ENCODE assay signal across 26 cellular contexts in genomic region chr14:106823552-106823951, GRCh38.
"Had no signal": no experiment of that assay in that cellular context is flagged by ENCODE, and none has a peak within 500 bp of the region (broad histone marks: within the 10 kb centered on the region; RNA-seq: fewer than 3 reads in every experiment).

No MANE protein-coding gene starts in this region.

- H3K9me3 Mint-ChIP-seq: activated CD4-positive, alpha-beta T cell treated with anti-CD3 and anti-CD28 coated beads, Interleukin-2, amount 10 ng/mL, durations not matched to agents 24 days and 14 days; activated CD8-positive, alpha-beta T cell treated with anti-CD3 and anti-CD28 coated beads for 36 hours; activated naive CD4-positive, alpha-beta T cell treated with anti-CD3 and anti-CD28 coated beads for 36 hours; activated naive CD4-positive, alpha-beta T cell treated with anti-CD3 and anti-CD28 coated beads, Interleukin-2, amount 50 U/mL, for 72 hours; activated T-cell treated with anti-CD3 and anti-CD28 coated beads, Interleukin-2, amount 50 U/mL, for 72 hours; activated T-helper 17 cell treated with anti-CD3 and anti-CD28 coated beads, Interleukin-2, amount 50 U/mL, for 72 hours had no signal

- H3K4me3 ChIP-seq: MG63, SJCRH30, SK-N-MC had no signal

- H3K36me3 ChIP-seq: MG63, SJCRH30 had no signal

- H3K4me1 Mint-ChIP-seq: activated T-helper 17 cell treated with anti-CD3 and anti-CD28 coated beads, Interleukin-2, amount 50 U/mL, for 72 hours; brain had no signal

- H3K27ac Mint-ChIP-seq: activated CD4-positive, alpha-beta T cell treated with anti-CD3 and anti-CD28 coated beads, Interleukin-2, amount 10 ng/mL, durations not matched to agents 24 days and 14 days; activated CD8-positive, alpha-beta T cell treated with anti-CD3 and anti-CD28 coated beads for 36 hours; activated naive CD4-positive, alpha-beta T cell treated with anti-CD3 and anti-CD28 coated beads for 36 hours; activated naive CD4-positive, alpha-beta T cell treated with anti-CD3 and anti-CD28 coated beads, Interleukin-2, amount 50 U/mL, for 72 hours; activated T-cell treated with anti-CD3 and anti-CD28 coated beads, Interleukin-2, amount 50 U/mL, for 72 hours; activated T-helper 17 cell treated with anti-CD3 and anti-CD28 coated beads, Interleukin-2, amount 50 U/mL, for 72 hours; brain had no signal

- H3K36me3 Mint-ChIP-seq: activated naive CD4-positive, alpha-beta T cell treated with anti-CD3 and anti-CD28 coated beads, Interleukin-2, amount 50 U/mL, for 72 hours; brain had no signal

- H3K27me3 Mint-ChIP-seq: brain had no signal

- ATAC-seq: activated CD8-positive, alpha-beta T cell treated with anti-CD3 and anti-CD28 coated beads for 36 hours; activated naive CD4-positive, alpha-beta T cell treated with anti-CD3 and anti-CD28 coated beads, Interleukin-2, amount 50 U/mL, for 72 hours; activated T-cell treated with anti-CD3 and anti-CD28 coated beads, Interleukin-2, amount 50 U/mL, for 72 hours; activated T-helper 17 cell treated with anti-CD3 and anti-CD28 coated beads, Interleukin-2, amount 50 U/mL, for 72 hours had no signal

- H3K4me3 Mint-ChIP-seq: activated CD4-positive, alpha-beta T cell treated with anti-CD3 and anti-CD28 coated beads, Interleukin-2, amount 10 ng/mL, durations not matched to agents 24 days and 14 days; activated CD8-positive, alpha-beta T cell treated with anti-CD3 and anti-CD28 coated beads for 36 hours; activated naive CD4-positive, alpha-beta T cell treated with anti-CD3 and anti-CD28 coated beads for 36 hours; activated T-cell treated with anti-CD3 and anti-CD28 coated beads, Interleukin-2, amount 50 U/mL, for 72 hours; activated T-helper 17 cell treated with anti-CD3 and anti-CD28 coated beads, Interleukin-2, amount 50 U/mL, for 72 hours; brain had no signal

- DNase-seq: activated CD4-positive, alpha-beta T cell treated with anti-CD3 and anti-CD28 coated beads, Interleukin-2, amount 10 ng/mL, durations not matched to agents 24 days and 14 days; activated CD4-positive, alpha-beta T cell treated with anti-CD3 and anti-CD28 coated beads, Interleukin-2, amount 50 U/mL, for 4 hours; activated CD8-positive, alpha-beta T cell treated with anti-CD3 and anti-CD28 coated beads for 36 hours; activated gamma-delta T cell treated with Interleukin-2 at 50 U/mL for 16 hours; activated naive CD4-positive, alpha-beta T cell treated with anti-CD3 and anti-CD28 coated beads for 36 hours; activated T-cell treated with anti-CD3 and anti-CD28 coated beads, Interleukin-2, amount 50 U/mL, for 1 hour; activated T-cell treated with anti-CD3 and anti-CD28 coated beads, Interleukin-2, amount 50 U/mL, for 72 hours; anterior cingulate cortex; caudate nucleus; Kasumi-1; KG1; MG63; NCI-H1048; NCI-H1105 treated with DMSO at 0.1 percent for 48 hours; NCI-H1436; NCI-H1694; NCI-H2029; NCI-H345; NCI-H524 treated with DMSO at 0.1 percent for 48 hours; OCI-M1; SHP77; SJCRH30 had no signal

- H3K9me3 ChIP-seq: MG63, SJCRH30 had no signal

- H3K4me1 ChIP-seq: SJCRH30 had no signal

- H3K27me3 ChIP-seq: MG63 had no signal

- H3K27ac ChIP-seq: SJCRH30, SK-N-MC had no signal
